Comparison of ENCODE assay signal across 11 cellular contexts in genomic region chr6:5782783-5783567, GRCh38.
DNase-seq lines count a peak whose midpoint lies in the region; ATAC-seq, FAIRE-seq and TF ChIP-seq lines count a peak whose summit lies in the region.
"Had no signal": no experiment of that assay in that cellular context is flagged by ENCODE, and none has a peak within 500 bp of the region (broad histone marks: within the 10 kb centered on the region; RNA-seq: fewer than 3 reads in every experiment).

No MANE protein-coding gene starts in this region.

- H3K9me3 ChIP-seq in AG04450 (ENCODE audit: control insufficient read depth, insufficient read depth, low read length) (no peaks in the 10 kb centered on the region), astrocyte (ENCODE audit: insufficient read depth, low read depth, low read length) (no peaks in the 10 kb centered on the region)
- H3K9me3 ChIP-seq: lower lobe of right lung had no signal

- H3K9me3 Mint-ChIP-seq in HFFc6 (peaks cover 3% of the 10 kb centered on the region; the same call in 1 of the 2 replicates), astrocyte (ENCODE audit: unreplicated experiment) (no peaks in the 10 kb centered on the region), MCF 10A (ENCODE audit: unreplicated experiment) (no peaks in the 10 kb centered on the region)
- H3K9me3 Mint-ChIP-seq: activated naive CD8-positive, alpha-beta T cell treated with anti-CD3 and anti-CD28 coated beads, Interleukin-2, amount 50 U/mL, for 24 hours had no signal

- H3K27me3 Mint-ChIP-seq in HFFc6 (ENCODE audit: insufficient read depth): peaks cover 7% of the 10 kb centered on the region
- no peaks in the 10 kb centered on the region for H3K27me3 Mint-ChIP-seq in astrocyte (ENCODE audit: low read depth, unreplicated experiment)
- H3K27me3 Mint-ChIP-seq in MCF 10A (ENCODE audit: insufficient read depth, unreplicated experiment): no peaks in the 10 kb centered on the region
- H3K27me3 Mint-ChIP-seq: activated naive CD8-positive, alpha-beta T cell treated with anti-CD3 and anti-CD28 coated beads, Interleukin-2, amount 50 U/mL, for 24 hours had no signal

- no peak for ATAC-seq in HG02970 (IDR thresholded peaks at IDR 0.05; ENCODE audit: low FRiP score, unreplicated experiment)
- ATAC-seq: activated CD8-positive, alpha-beta T cell treated with anti-CD3 and anti-CD28 coated beads, Interleukin-2, amount 10 ng/mL, durations not matched to agents 7 days and 5 days; activated naive CD8-positive, alpha-beta T cell treated with anti-CD3 and anti-CD28 coated beads, Interleukin-2, amount 50 U/mL, for 24 hours; lower lobe of right lung had no signal

- intact Hi-C loops in MCF 10A (cut with micrococcal nuclease): no loop called here

- no peak overlapping the region for H3K9ac ChIP-seq in astrocyte (ENCODE audit: low read length)

- H4K20me1 ChIP-seq in astrocyte (ENCODE audit: insufficient read depth, low read length): no peaks in the 10 kb centered on the region

- FAIRE-seq in astrocyte (lab: Jason Lieb, UNC): no peak

- no peaks in the 10 kb centered on the region for H3K36me3 Mint-ChIP-seq in HFFc6 (ENCODE audit: low read depth)
- peaks cover 3% of the 10 kb centered on the region for H3K36me3 Mint-ChIP-seq in astrocyte (ENCODE audit: low read depth, unreplicated experiment)
- peaks cover 6% of the 10 kb centered on the region for H3K36me3 Mint-ChIP-seq in MCF 10A (ENCODE audit: insufficient read depth, unreplicated experiment)

- H3K4me3 ChIP-seq in AG04450 (ENCODE audit: low read depth, low read length): no peak overlapping the region
- no peak overlapping the region for H3K4me3 ChIP-seq in astrocyte (ENCODE audit: insufficient read depth, low read depth, low read length)
- H3K4me3 ChIP-seq: lower lobe of right lung had no signal

- no peak for TF ChIP-seq CTCF in AG04450 (IDR thresholded peaks at IDR 0.05; ENCODE audit: low read depth, low read length)
- TF ChIP-seq CTCF in HFFc6 (IDR thresholded peaks at IDR 0.05): no peak
- TF ChIP-seq CTCF in astrocyte (IDR thresholded peaks at IDR 0.05; ENCODE audit: insufficient read depth, low read depth, low read length): no peak
- TF ChIP-seq CTCF in MCF 10A (IDR thresholded peaks at IDR 0.05; ENCODE audit: unreplicated experiment): no peak

- H3K27me3 ChIP-seq in AG04450 (ENCODE audit: control insufficient read depth, insufficient read depth, low read length): peaks cover 3% of the 10 kb centered on the region
- no peaks in the 10 kb centered on the region for H3K27me3 ChIP-seq in astrocyte (ENCODE audit: insufficient read depth, low read length)

- BruUV-seq in MCF 10A (replicated peaks; lab: Mats Ljungman, UMichigan): no TSS peak

- CTCF ChIA-PET in AG04450 (lab: Charles Lee): no interaction called here
- CTCF ChIA-PET in MCF 10A (lab: Yijun Ruan, JAX): no interaction called here

- H3K4me3 Mint-ChIP-seq in HFFc6 (no peak overlapping the region), astrocyte (ENCODE audit: unreplicated experiment) (no peak overlapping the region), MCF 10A (ENCODE audit: unreplicated experiment) (no peak overlapping the region)
- H3K4me3 Mint-ChIP-seq: activated CD8-positive, alpha-beta T cell treated with anti-CD3 and anti-CD28 coated beads, Interleukin-2, amount 10 ng/mL, durations not matched to agents 7 days and 5 days; activated naive CD8-positive, alpha-beta T cell treated with anti-CD3 and anti-CD28 coated beads, Interleukin-2, amount 50 U/mL, for 24 hours had no signal

- H3K27ac ChIP-seq in AG04450 (ENCODE audit: low read depth, low read length): no peak overlapping the region
- no peak overlapping the region for H3K27ac ChIP-seq in astrocyte (ENCODE audit: low read depth, low read length)
- H3K27ac ChIP-seq: lower lobe of right lung had no signal

- peak; percentile 6 for DNase-seq in AG04450 (ENCODE audit: low read depth, low spot score)
- peak; percentile 0 for DNase-seq in HFFc6
- peak; percentile 2 for DNase-seq in astrocyte (ENCODE audit: low read depth)
- peak; percentile 10 for DNase-seq in iris pigment epithelial cell (ENCODE audit: low read depth)
- no peak for DNase-seq in GOT3 (lab: John Stamatoyannopoulos, UW)
- no peak for DNase-seq in glomerular visceral epithelial cell (ENCODE audit: extremely low spot score)
- no peak for DNase-seq in MCF 10A (ENCODE audit: unreplicated experiment)
- DNase-seq: activated CD8-positive, alpha-beta T cell treated with anti-CD3 and anti-CD28 coated beads, Interleukin-2, amount 10 ng/mL, durations not matched to agents 7 days and 5 days; activated naive CD8-positive, alpha-beta T cell treated with anti-CD3 and anti-CD28 coated beads, Interleukin-2, amount 50 U/mL, for 24 hours; lower lobe of right lung had no signal

- H3K4me1 ChIP-seq in astrocyte (ENCODE audit: insufficient read depth, low read length): no peaks in the 10 kb centered on the region
- H3K4me1 ChIP-seq: lower lobe of right lung had no signal

- POLR2A ChIA-PET in AG04450 (lab: Yijun Ruan, JAX) (no interaction called here), MCF 10A (lab: Yijun Ruan, JAX) (interaction anchor here (0.5 kb wide), 1 partner anchor 12 kb away, joined by 3 read pairs; no protein-coding TSS in a partner anchor)

- H3K4me1 Mint-ChIP-seq in HFFc6 (ENCODE audit: low read depth) (peaks cover 5% of the 10 kb centered on the region; the same call in 1 of the 2 replicates), astrocyte (ENCODE audit: low read depth, unreplicated experiment) (peaks cover 9% of the 10 kb centered on the region), MCF 10A (ENCODE audit: insufficient read depth, unreplicated experiment) (no peaks in the 10 kb centered on the region)

- H3K36me3 ChIP-seq in astrocyte (ENCODE audit: insufficient read depth, low read length): no peaks in the 10 kb centered on the region
- H3K36me3 ChIP-seq: lower lobe of right lung had no signal

- no peak overlapping the region for H3K4me2 ChIP-seq in astrocyte (ENCODE audit: low read length)

- no peak overlapping the region for H3K27ac Mint-ChIP-seq in HFFc6
- H3K27ac Mint-ChIP-seq in astrocyte (ENCODE audit: unreplicated experiment): no peak overlapping the region
- H3K27ac Mint-ChIP-seq in MCF 10A (ENCODE audit: low read depth, unreplicated experiment): no peak overlapping the region
- H3K27ac Mint-ChIP-seq: activated CD8-positive, alpha-beta T cell treated with anti-CD3 and anti-CD28 coated beads, Interleukin-2, amount 10 ng/mL, durations not matched to agents 7 days and 5 days; activated naive CD8-positive, alpha-beta T cell treated with anti-CD3 and anti-CD28 coated beads, Interleukin-2, amount 50 U/mL, for 24 hours had no signal

- H2AFZ ChIP-seq in astrocyte (ENCODE audit: low read depth, low read length): no peak overlapping the region

- H3K79me2 ChIP-seq in astrocyte (ENCODE audit: insufficient read depth, low read length): no peaks in the 10 kb centered on the region

Comparison
In these comparisons a context has a peak if more than half of its experiments do, and no peak if none do; other contexts are left out.
1. DNase-seq: peak in AG04450 (single experiment), HFFc6 (single experiment), astrocyte (single experiment) and iris pigment epithelial cell (single experiment); none in GOT3 (single experiment), glomerular visceral epithelial cell (single experiment) and MCF 10A (single experiment).